In genomic region chr10:75746356-75746755, GRCh38 we compare ENCODE assay signal across 28 cellular contexts.
"Had no signal": no experiment of that assay in that cellular context is flagged by ENCODE, and none has a peak within 500 bp of the region (broad histone marks: within the 10 kb centered on the region; RNA-seq: fewer than 3 reads in every experiment).

No MANE protein-coding gene starts in this region.

- H3K4me1 ChIP-seq: ascending aorta, gastrocnemius medialis, psoas muscle, stomach had no signal

- H3K36me3 ChIP-seq: ascending aorta, brain microvascular endothelial cell, gastrocnemius medialis, pancreas, stomach, tibial nerve had no signal

- DNase-seq: activated CD4-positive, alpha-beta T cell treated with anti-CD3 and anti-CD28 coated beads for 48 hours; activated CD4-positive, alpha-beta T cell treated with anti-CD3 and anti-CD28 coated beads, Interleukin-2, amount 50 U/mL, for 48 hours; activated CD8-positive, alpha-beta memory T cell treated with anti-CD3 and anti-CD28 coated beads, Interleukin-2, amount 50 U/mL, for 4 hours; activated gamma-delta T cell; activated naive CD4-positive, alpha-beta T cell treated with anti-CD3 and anti-CD28 coated beads, Interleukin-2, amount 10 ng/mL, durations not matched to agents 7 days and 5 days; activated naive CD8-positive, alpha-beta T cell treated with anti-CD3 and anti-CD28 coated beads, Interleukin-2, amount 10 ng/mL, durations not matched to agents 7 days and 5 days; activated T-cell treated with anti-CD3 and anti-CD28 coated beads, Interleukin-2, amount 50 U/mL, for 1 hour; brain microvascular endothelial cell; dorsolateral prefrontal cortex; effector memory CD4-positive, alpha-beta T cell; gastrocnemius medialis; glutamatergic neuron; islet precursor cell; left ventricle myocardium superior; mammary epithelial cell; nucleus accumbens; pancreas; psoas muscle; stimulated activated CD4-positive, alpha-beta T cell treated with anti-CD3 and anti-CD28 coated beads, Interleukin-15, amount 100 ng/mL, for 24 hours; stimulated activated CD4-positive, alpha-beta T cell treated with anti-CD3 and anti-CD28 coated beads, Interleukin-2, amount 100 ng/mL, for 24 hours; stimulated activated naive B cell treated with anti-CD40 and anti-IgM and Interleukin-4, amounts not matched to agents 10 μg/mL and 1 μg/mL and 100 μg/mL, for 72 hours; stomach; T-helper 9 cell had no signal

- H3K27me3 ChIP-seq: ascending aorta, brain microvascular endothelial cell, dorsolateral prefrontal cortex, gastrocnemius medialis, pancreas, stomach, tibial nerve had no signal

- FAIRE-seq: pancreas, TTC549 had no signal

- ATAC-seq: gastrocnemius medialis; left ventricle myocardium superior; psoas muscle; stimulated activated naive B cell treated with anti-CD40 and anti-IgM and Interleukin-4, amounts not matched to agents 10 μg/mL and 1 μg/mL and 100 μg/mL, for 72 hours had no signal

- H3K4me3 ChIP-seq: ascending aorta, coronary artery, dorsolateral prefrontal cortex, gastrocnemius medialis, pancreas, psoas muscle, stomach, tibial nerve had no signal

- H3K27ac ChIP-seq: ascending aorta, brain microvascular endothelial cell, coronary artery, dorsolateral prefrontal cortex, gastrocnemius medialis, pancreas, psoas muscle, stomach, tibial nerve, VCaP had no signal

- H3K9me3 ChIP-seq: ascending aorta, gastrocnemius medialis, pancreas, stomach had no signal
